In the genomic region with DNA sequence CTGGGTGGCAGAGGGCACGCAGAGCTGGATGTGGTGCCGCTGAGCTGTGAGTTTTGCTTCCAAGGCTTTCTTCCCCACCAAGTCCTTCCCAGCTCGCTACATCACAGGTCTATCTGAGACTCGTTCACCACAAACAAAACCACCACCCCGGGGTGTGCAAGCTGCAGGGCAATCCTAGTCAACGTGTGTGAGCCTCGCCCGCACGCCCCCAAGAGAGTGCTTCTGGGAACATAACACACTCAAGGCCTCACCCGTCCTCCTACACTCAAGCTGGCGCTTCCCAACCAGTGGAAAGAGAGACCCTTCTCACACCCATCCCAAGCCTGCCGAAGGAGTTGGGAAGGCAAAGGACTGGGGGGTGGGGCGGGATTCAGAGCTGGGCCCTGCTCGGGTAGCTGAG, we compare ENCODE assay signal across 2 cellular contexts.
TF ChIP-seq lines count a peak whose summit lies in the region.

No MANE protein-coding gene starts in this region.

TF ChIP-seq in HEK293, 187 proteins besides CTCF, POLR2A, EP300 and RAD21:
- TF ChIP-seq ZNF140 (tag by site-specific recombination; IDR thresholded peaks at IDR 0.05) (no peak), ZNF510 (tag by site-specific recombination; IDR thresholded peaks at IDR 0.05; ENCODE audit: insufficient replicate concordance) (no peak), YY1 (tag by site-specific recombination; IDR thresholded peaks at IDR 0.05) (no peak), KLF1 (tag by site-specific recombination; IDR thresholded peaks at IDR 0.05) (peak; percentile 86), SP2 (tag by site-specific recombination; IDR thresholded peaks at IDR 0.05) (no peak), TRIM28 (IDR thresholded peaks at IDR 0.05; ENCODE audit: borderline replicate concordance, low read length) (no peak)
- TF ChIP-seq, protein P1, sequence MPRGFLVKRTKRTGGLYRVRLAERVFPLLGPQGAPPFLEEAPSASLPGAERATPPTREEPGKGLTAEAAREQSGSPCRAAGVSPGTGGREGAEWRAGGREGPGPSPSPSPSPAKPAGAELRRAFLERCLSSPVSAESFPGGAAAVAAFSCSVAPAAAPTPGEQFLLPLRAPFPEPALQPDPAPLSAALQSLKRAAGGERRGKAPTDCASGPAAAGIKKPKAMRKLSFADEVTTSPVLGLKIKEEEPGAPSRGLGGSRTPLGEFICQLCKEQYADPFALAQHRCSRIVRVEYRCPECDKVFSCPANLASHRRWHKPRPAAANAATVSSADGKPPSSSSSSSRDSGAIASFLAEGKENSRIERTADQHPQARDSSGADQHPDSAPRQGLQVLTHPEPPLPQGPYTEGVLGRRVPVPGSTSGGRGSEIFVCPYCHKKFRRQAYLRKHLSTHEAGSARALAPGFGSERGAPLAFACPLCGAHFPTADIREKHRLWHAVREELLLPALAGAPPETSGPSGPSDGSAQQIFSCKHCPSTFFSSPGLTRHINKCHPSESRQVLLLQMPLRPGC (tag by site-specific recombination; IDR thresholded peaks at IDR 0.05): no peak
- TF ChIP-seq, protein P2, sequence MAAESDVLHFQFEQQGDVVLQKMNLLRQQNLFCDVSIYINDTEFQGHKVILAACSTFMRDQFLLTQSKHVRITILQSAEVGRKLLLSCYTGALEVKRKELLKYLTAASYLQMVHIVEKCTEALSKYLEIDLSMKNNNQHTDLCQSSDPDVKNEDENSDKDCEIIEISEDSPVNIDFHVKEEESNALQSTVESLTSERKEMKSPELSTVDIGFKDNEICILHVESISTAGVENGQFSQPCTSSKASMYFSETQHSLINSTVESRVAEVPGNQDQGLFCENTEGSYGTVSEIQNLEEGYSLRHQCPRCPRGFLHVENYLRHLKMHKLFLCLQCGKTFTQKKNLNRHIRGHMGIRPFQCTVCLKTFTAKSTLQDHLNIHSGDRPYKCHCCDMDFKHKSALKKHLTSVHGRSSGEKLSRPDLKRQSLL (tag by site-specific recombination; IDR thresholded peaks at IDR 0.05): no peak
TF ChIP-seq in HEK293: peak in this region for 1.

TF ChIP-seq in GM12878, 131 proteins besides CTCF, POLR2A, EP300 and RAD21:
- TF ChIP-seq, protein P3, sequence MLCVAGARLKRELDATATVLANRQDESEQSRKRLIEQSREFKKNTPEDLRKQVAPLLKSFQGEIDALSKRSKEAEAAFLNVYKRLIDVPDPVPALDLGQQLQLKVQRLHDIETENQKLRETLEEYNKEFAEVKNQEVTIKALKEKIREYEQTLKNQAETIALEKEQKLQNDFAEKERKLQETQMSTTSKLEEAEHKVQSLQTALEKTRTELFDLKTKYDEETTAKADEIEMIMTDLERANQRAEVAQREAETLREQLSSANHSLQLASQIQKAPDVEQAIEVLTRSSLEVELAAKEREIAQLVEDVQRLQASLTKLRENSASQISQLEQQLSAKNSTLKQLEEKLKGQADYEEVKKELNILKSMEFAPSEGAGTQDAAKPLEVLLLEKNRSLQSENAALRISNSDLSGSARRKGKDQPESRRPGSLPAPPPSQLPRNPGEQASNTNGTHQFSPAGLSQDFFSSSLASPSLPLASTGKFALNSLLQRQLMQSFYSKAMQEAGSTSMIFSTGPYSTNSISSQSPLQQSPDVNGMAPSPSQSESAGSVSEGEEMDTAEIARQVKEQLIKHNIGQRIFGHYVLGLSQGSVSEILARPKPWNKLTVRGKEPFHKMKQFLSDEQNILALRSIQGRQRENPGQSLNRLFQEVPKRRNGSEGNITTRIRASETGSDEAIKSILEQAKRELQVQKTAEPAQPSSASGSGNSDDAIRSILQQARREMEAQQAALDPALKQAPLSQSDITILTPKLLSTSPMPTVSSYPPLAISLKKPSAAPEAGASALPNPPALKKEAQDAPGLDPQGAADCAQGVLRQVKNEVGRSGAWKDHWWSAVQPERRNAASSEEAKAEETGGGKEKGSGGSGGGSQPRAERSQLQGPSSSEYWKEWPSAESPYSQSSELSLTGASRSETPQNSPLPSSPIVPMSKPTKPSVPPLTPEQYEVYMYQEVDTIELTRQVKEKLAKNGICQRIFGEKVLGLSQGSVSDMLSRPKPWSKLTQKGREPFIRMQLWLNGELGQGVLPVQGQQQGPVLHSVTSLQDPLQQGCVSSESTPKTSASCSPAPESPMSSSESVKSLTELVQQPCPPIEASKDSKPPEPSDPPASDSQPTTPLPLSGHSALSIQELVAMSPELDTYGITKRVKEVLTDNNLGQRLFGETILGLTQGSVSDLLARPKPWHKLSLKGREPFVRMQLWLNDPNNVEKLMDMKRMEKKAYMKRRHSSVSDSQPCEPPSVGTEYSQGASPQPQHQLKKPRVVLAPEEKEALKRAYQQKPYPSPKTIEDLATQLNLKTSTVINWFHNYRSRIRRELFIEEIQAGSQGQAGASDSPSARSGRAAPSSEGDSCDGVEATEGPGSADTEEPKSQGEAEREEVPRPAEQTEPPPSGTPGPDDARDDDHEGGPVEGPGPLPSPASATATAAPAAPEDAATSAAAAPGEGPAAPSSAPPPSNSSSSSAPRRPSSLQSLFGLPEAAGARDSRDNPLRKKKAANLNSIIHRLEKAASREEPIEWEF (IDR thresholded peaks at IDR 0.05; ENCODE audit: insufficient replicate concordance, low read depth, low read length): no peak
- TF ChIP-seq SMAD5 (IDR thresholded peaks at IDR 0.05; ENCODE audit: low read depth): no peak
- TF ChIP-seq, protein P4, sequence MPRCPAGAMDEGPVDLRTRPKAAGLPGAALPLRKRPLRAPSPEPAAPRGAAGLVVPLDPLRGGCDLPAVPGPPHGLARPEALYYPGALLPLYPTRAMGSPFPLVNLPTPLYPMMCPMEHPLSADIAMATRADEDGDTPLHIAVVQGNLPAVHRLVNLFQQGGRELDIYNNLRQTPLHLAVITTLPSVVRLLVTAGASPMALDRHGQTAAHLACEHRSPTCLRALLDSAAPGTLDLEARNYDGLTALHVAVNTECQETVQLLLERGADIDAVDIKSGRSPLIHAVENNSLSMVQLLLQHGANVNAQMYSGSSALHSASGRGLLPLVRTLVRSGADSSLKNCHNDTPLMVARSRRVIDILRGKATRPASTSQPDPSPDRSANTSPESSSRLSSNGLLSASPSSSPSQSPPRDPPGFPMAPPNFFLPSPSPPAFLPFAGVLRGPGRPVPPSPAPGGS (IDR thresholded peaks at IDR 0.05; ENCODE audit: borderline replicate concordance, insufficient read depth, low read depth, low read length, poor library complexity, severe bottlenecking): peak; percentile 20
